18 cellular contexts compared by ENCODE assay signal in the genomic region with DNA sequence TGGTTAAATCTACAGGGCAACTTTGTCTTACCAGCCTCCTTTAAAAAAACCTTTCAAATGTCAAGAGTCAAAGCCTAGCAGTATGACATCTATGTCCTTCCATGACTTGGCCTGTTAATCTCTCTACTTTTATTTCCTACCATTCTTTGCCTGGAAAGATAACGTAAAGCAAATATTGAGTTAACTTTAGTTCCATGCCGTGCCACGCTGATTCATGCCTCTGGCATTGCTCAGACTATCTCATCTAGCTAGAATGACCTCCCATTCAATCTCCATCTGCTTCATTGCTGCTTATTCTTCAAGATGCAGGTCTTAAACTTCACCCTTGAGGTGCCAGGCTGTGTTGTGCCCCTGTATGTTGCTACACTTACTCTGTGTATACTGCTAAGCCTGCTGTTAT.
A peak's percentile ranks its signal among the peaks of the same experiment; 100 is the strongest.
DNase-seq lines count a peak whose midpoint lies in the region; ATAC-seq, FAIRE-seq and TF ChIP-seq lines count a peak whose summit lies in the region.
"Had no signal": no experiment of that assay in that cellular context is flagged by ENCODE, and none has a peak within 500 bp of the region (broad histone marks: within the 10 kb centered on the region; RNA-seq: fewer than 3 reads in every experiment).

No MANE protein-coding gene starts in this region.

- 51 to 54% methylated on average over 3 of the region's 3 CpGs for WGBS in heart right ventricle, 2 donors

- 0 out of 2 replicates have a peak, but pooled peaks cover 2% of the 10 kb centered on the region for H3K9me3 ChIP-seq in MG63
- peaks cover 0 to 8% (median 0%) of the 10 kb centered on the region in 11 donors for H3K9me3 ChIP-seq in heart right ventricle
- H3K9me3 ChIP-seq in kidney (ENCODE audit: control insufficient read depth in 1 of 2, low read length in 2 of 2) = no peaks in the 10 kb centered on the region
- H3K9me3 ChIP-seq: SJCRH30, upper lobe of right lung had no signal

- H3K27ac ChIP-seq in heart right ventricle (no peak overlapping the region), kidney (ENCODE audit: low read depth in 2 of 2, low read length in 2 of 2) (no peak overlapping the region)
- H3K27ac ChIP-seq: epithelial cell of prostate, SJCRH30, upper lobe of right lung had no signal

- TF ChIP-seq CTCF in choroid plexus epithelial cell (conservative IDR thresholded peaks at IDR 0.05; ENCODE audit: low read depth, low read length) = no peak
- no peak for TF ChIP-seq CTCF in heart right ventricle (IDR thresholded peaks at IDR 0.05)
- TF ChIP-seq CTCF in kidney (IDR thresholded peaks at IDR 0.05; ENCODE audit: borderline replicate concordance, extremely low read depth, insufficient read depth) = no peak

- H3K27me3 ChIP-seq in MG63 (no peaks in the 10 kb centered on the region), heart right ventricle (no peaks in the 10 kb centered on the region)
- H3K27me3 ChIP-seq: SJCRH30, upper lobe of right lung had no signal

- DNase-seq in Caki2 (ENCODE audit: low read depth) (peak; percentile 47), MG63 (peak; percentile 22), choroid plexus epithelial cell (ENCODE audit: low read depth) (peak; percentile 58), myocyte (ENCODE audit: low read depth) (peak; percentile 20), foreskin melanocyte (no peak), heart right ventricle (no peak), kidney (no peak)
- DNase-seq: activated CD4-positive, alpha-beta T cell treated with anti-CD3 and anti-CD28 coated beads for 36 hours; CD4-positive, alpha-beta T cell; immature natural killer cell; NCI-H187; NCI-H446; SJCRH30; stimulated activated naive CD4-positive, alpha-beta T cell treated with Interleukin-2 at 50 U/mL for 16 hours; T1000; upper lobe of right lung had no signal

- no peaks in the 10 kb centered on the region for H3K4me1 ChIP-seq in heart right ventricle
- no peaks in the 10 kb centered on the region for H3K4me1 ChIP-seq in kidney (ENCODE audit: control insufficient read depth in 1 of 2, insufficient read depth in 1 of 2, low read depth in 1 of 2, low read length in 2 of 2)
- H3K4me1 ChIP-seq: SJCRH30, upper lobe of right lung had no signal

- H3K4me3 ChIP-seq in MG63 (no peak overlapping the region), choroid plexus epithelial cell (ENCODE audit: low read depth, low read length) (no peak overlapping the region), heart right ventricle (no peak overlapping the region), kidney (ENCODE audit: low read length in 2 of 2) (no peak overlapping the region)
- H3K4me3 ChIP-seq: SJCRH30, upper lobe of right lung had no signal

- no peaks in the 10 kb centered on the region for H3K36me3 ChIP-seq in MG63
- H3K36me3 ChIP-seq in heart right ventricle = no peaks in the 10 kb centered on the region
- no peaks in the 10 kb centered on the region for H3K36me3 ChIP-seq in kidney (ENCODE audit: control insufficient read depth in 1 of 2, insufficient read depth in 2 of 2, low read length in 2 of 2)
- H3K36me3 ChIP-seq: SJCRH30, upper lobe of right lung had no signal

- in situ Hi-C loops in Caki2 (cut with HindIII; ENCODE audit: low pct_unique_long_range_greater_than_20kb, low sequenced_read_pairs) = no loop called here

- ATAC-seq in heart right ventricle (no peak), GM21526 (IDR thresholded peaks at IDR 0.05; ENCODE audit: low FRiP score, unreplicated experiment) (no peak)
- ATAC-seq: activated CD4-positive, alpha-beta T cell treated with anti-CD3 and anti-CD28 coated beads for 36 hours; upper lobe of right lung had no signal

- intact Hi-C loops in heart right ventricle (cut with DNase I) = no loop called here
- intact Hi-C loops in kidney (cut with DNase I) = no loop called here

- H3K9ac ChIP-seq in kidney (ENCODE audit: low read length in 2 of 2) = no peak overlapping the region

- FAIRE-seq in kidney (lab: Jason Lieb, UNC) = no peak

Comparison
In these comparisons a context has a peak if more than half of its experiments do, and no peak if none do; other contexts are left out.
1. DNase-seq: peak in Caki2 (single experiment), MG63 (single experiment), choroid plexus epithelial cell (single experiment) and myocyte (single experiment); none in foreskin melanocyte (single experiment), heart right ventricle (0 of 2) and kidney (single experiment).